24 cellular contexts compared by ENCODE assay signal in the genomic region with DNA sequence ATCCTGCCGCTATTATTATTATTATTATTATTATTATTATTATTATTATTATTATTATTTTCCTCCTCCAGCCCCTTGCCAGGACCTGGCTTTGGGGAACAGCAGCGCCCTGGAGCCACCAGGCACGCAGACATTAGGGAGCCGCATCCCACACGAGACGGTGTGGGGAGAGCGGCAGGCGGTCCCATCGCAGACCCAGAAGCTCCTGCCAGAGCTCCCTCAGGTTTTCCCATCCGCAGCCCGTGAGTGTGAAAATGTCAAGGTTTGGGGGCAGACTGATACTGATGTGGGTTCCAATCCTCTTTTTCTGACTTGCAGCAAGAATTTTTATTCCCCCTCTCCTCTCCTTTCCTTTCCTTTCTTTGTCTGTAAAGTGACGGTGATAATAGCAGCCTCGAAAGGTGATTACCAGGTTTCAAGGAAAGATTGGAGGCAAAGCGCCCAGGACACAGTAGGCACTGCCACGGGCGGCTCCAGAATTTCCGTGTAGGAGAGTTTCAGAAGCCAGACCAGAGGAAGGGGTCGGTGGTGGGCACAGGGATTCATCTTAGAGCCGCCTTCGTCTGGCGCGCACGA. TPM values are rescaled to one million over a fixed set of nuclear protein-coding genes. Genes with fewer than 3 reads are reported as not detected.
DNase-seq lines count a peak whose midpoint lies in the region; ATAC-seq, FAIRE-seq and TF ChIP-seq lines count a peak whose summit lies in the region.
"Had no signal": no experiment of that assay in that cellular context is flagged by ENCODE, and none has a peak within 500 bp of the region (broad histone marks: within the 10 kb centered on the region; RNA-seq: fewer than 3 reads in every experiment).

No MANE protein-coding gene starts in this region.

- no peak for TF ChIP-seq RAD21 in A549 (conservative IDR thresholded peaks at IDR 0.05 in 1 of 2, IDR thresholded peaks at IDR 0.05 in 1 of 2)

- H3K4me2 ChIP-seq in A549, result peak overlapping the region; percentile 72

- H3K36me3 Mint-ChIP-seq in glutamatergic neuron (ENCODE audit: unreplicated experiment) (peaks cover 4% of the 10 kb centered on the region), nephron (ENCODE audit: low read depth) (peaks cover 3% of the 10 kb centered on the region)

- H3K4me1 ChIP-seq in A549 (no peaks in the 10 kb centered on the region), HUES64 (ENCODE audit: insufficient read depth, low read length) (peaks cover 9% of the 10 kb centered on the region)
- H3K4me1 ChIP-seq: SJSA1 had no signal

- TF ChIP-seq POLR2A in A549 (IDR thresholded peaks at IDR 0.05; ENCODE audit: low read length), result no peak

- H3K4me3 Mint-ChIP-seq in glutamatergic neuron (ENCODE audit: unreplicated experiment) (peak overlapping the region; percentile 87), nephron (peak overlapping the region; percentile 74 to 79 (median 77))
- H3K4me3 Mint-ChIP-seq: effector memory CD8-positive, alpha-beta T cell; stimulated activated naive CD8-positive, alpha-beta T cell treated with anti-CD3 and anti-CD28 coated beads, Interleukin-15, Interleukin-2, amounts not matched to agents 100 ng/mL and 50 ng/mL, for 24 hours had no signal

- H3K4me1 Mint-ChIP-seq in glutamatergic neuron (ENCODE audit: low read depth, unreplicated experiment) (peaks cover 4% of the 10 kb centered on the region), nephron (peaks cover 45% of the 10 kb centered on the region)

- no peaks in the 10 kb centered on the region for H3K9me3 Mint-ChIP-seq in glutamatergic neuron (ENCODE audit: unreplicated experiment)
- no peaks in the 10 kb centered on the region for H3K9me3 Mint-ChIP-seq in nephron
- H3K9me3 Mint-ChIP-seq: effector memory CD8-positive, alpha-beta T cell; stimulated activated naive CD8-positive, alpha-beta T cell treated with anti-CD3 and anti-CD28 coated beads, Interleukin-15, Interleukin-2, amounts not matched to agents 100 ng/mL and 50 ng/mL, for 24 hours had no signal

- peak overlapping the region; percentile 24 for H3K4me3 ChIP-seq in A549
- peak overlapping the region; percentile 55 for H3K4me3 ChIP-seq in HUES64 (ENCODE audit: low read length)
- H3K4me3 ChIP-seq: SJSA1 had no signal

- H3K36me3 ChIP-seq in HUES64 (ENCODE audit: insufficient read depth, low read length), result no peaks in the 10 kb centered on the region
- H3K36me3 ChIP-seq: SJSA1 had no signal

- peaks cover 65% of the 10 kb centered on the region for H3K27me3 ChIP-seq in HUES64 (ENCODE audit: insufficient read depth, low read length)

- H3K27me3 Mint-ChIP-seq in glutamatergic neuron (ENCODE audit: unreplicated experiment) (peaks cover 14% of the 10 kb centered on the region), nephron (ENCODE audit: low read depth) (peaks cover 72% of the 10 kb centered on the region)

- TF ChIP-seq CTCF in A549 (IDR thresholded peaks at IDR 0.05), result no peak
- TF ChIP-seq CTCF in glutamatergic neuron (IDR thresholded peaks at IDR 0.05; ENCODE audit: partially characterized antibody, unreplicated experiment), result no peak
- TF ChIP-seq CTCF in nephron (IDR thresholded peaks at IDR 0.05; ENCODE audit: unreplicated experiment in 3 of 3), result no peak

- H3K27ac ChIP-seq in A549, result no peak overlapping the region
- no peak overlapping the region for H3K27ac ChIP-seq in HUES64 (ENCODE audit: low read depth, low read length)
- H3K27ac ChIP-seq: SJSA1 had no signal

- no peak; a peak in 1 of 6 replicates for ATAC-seq in A549
- ATAC-seq: effector memory CD8-positive, alpha-beta T cell had no signal

- CTCF ChIA-PET in A549 (lab: Yijun Ruan, JAX), result interaction anchor here (0.7 to 1.2 kb wide), 3 partner anchors 9 to 47 kb away, joined by 3 read pairs; no protein-coding TSS in a partner anchor

- POLR2A ChIA-PET in A549 (lab: Yijun Ruan, JAX), result no interaction called here

- H3K27ac Mint-ChIP-seq in glutamatergic neuron (ENCODE audit: unreplicated experiment) (no peak overlapping the region), nephron (peak overlapping the region in 1 of 3 experiments; percentile 45)
- H3K27ac Mint-ChIP-seq: effector memory CD8-positive, alpha-beta T cell; stimulated activated naive CD8-positive, alpha-beta T cell treated with anti-CD3 and anti-CD28 coated beads, Interleukin-15, Interleukin-2, amounts not matched to agents 100 ng/mL and 50 ng/mL, for 24 hours had no signal

- no peak for FAIRE-seq in A549 (lab: Jason Lieb, UNC)
- FAIRE-seq: bronchial epithelial cell, GM19239 had no signal

- 9% methylated on average over 23 of the region's 23 CpGs for WGBS in A549 (ENCODE audit: missing lambda C conversion rate)
- 11% methylated on average over 22 of the region's 23 CpGs for WGBS in HUES64

- no peak overlapping the region for H3K9ac ChIP-seq in HUES64 (ENCODE audit: low read depth, low read length)

- H3K9me3 ChIP-seq in A549 (no peaks in the 10 kb centered on the region), HUES64 (ENCODE audit: insufficient read depth, low read depth, low read length) (no peaks in the 10 kb centered on the region)
- H3K9me3 ChIP-seq: SJSA1 had no signal

- DNase-seq in A549 (ENCODE audit: low read depth in 1 of 2, low spot score in 1 of 2) (no peak), glutamatergic neuron (no peak), NOMO-1 treated with DMSO at 0.1 percent for 48 hours (lab: John Stamatoyannopoulos, UW; ENCODE audit: unreplicated experiment) (no peak), pons (ENCODE audit: low spot score) (no peak), NCI-H146 (lab: John Stamatoyannopoulos, UW) (no peak), NCI-H524 treated with DMSO at 0.1 percent for 48 hours (lab: John Stamatoyannopoulos, UW) (no peak)
- DNase-seq: activated CD4-positive, alpha-beta T cell treated with anti-CD3 and anti-CD28 coated beads for 4 hours; activated CD8-positive, alpha-beta memory T cell treated with anti-CD3 and anti-CD28 coated beads, Interleukin-2, amount 50 U/mL, for 48 hours; activated naive CD4-positive, alpha-beta T cell; effector memory CD8-positive, alpha-beta T cell; KBM-7; midbrain; NCI-H1092; NCI-H2227 treated with DMSO at 0.1 percent for 48 hours; T-helper 9 cell had no signal

- TF ChIP-seq EP300 in A549 (IDR thresholded peaks at IDR 0.05), result no peak

TF ChIP-seq in A549, 52 proteins besides CTCF, POLR2A, EP300 and RAD21:
- TF ChIP-seq CBX8 (IDR thresholded peaks at IDR 0.05), result no peak
- no peak for TF ChIP-seq POLR2AphosphoS2 (conservative IDR thresholded peaks at IDR 0.05; ENCODE audit: low read length)
- no peak for TF ChIP-seq PHF8 (IDR thresholded peaks at IDR 0.05; ENCODE audit: borderline replicate concordance, low read depth)
- no peak for TF ChIP-seq JUNB (IDR thresholded peaks at IDR 0.05)
- TF ChIP-seq, protein P1, sequence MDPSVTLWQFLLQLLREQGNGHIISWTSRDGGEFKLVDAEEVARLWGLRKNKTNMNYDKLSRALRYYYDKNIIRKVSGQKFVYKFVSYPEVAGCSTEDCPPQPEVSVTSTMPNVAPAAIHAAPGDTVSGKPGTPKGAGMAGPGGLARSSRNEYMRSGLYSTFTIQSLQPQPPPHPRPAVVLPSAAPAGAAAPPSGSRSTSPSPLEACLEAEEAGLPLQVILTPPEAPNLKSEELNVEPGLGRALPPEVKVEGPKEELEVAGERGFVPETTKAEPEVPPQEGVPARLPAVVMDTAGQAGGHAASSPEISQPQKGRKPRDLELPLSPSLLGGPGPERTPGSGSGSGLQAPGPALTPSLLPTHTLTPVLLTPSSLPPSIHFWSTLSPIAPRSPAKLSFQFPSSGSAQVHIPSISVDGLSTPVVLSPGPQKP (IDR thresholded peaks at IDR 0.05; ENCODE audit: low read depth, low read length), result no peak
- TF ChIP-seq HOXB5 (CRISPR knock-in tag; IDR thresholded peaks at IDR 0.05), result no peak
- TF ChIP-seq RFX5 (IDR thresholded peaks at IDR 0.05), result no peak
- no peak for TF ChIP-seq CHD2 (IDR thresholded peaks at IDR 0.05; ENCODE audit: low read length, partially characterized antibody)

RNA-seq across cellular contexts. Expression of a gene that starts 0.8 kb away (rescaled TPM):
- polyA plus RNA-seq in A549 (2011; rRNA removed), result not detected in 2 replicates
- not detected in 2 replicates for polyA plus RNA-seq in A549 (2012; cell fraction: cytosol; rRNA removed)
- not detected in 2 replicates for polyA plus RNA-seq in A549 (2012; cell fraction: nucleus; rRNA removed)
- polyA plus RNA-seq in A549 (2017; fragmentation: RNase III; extraction: RNeasy Plus Mini Kit Qiagen cat#74134 plus additional on column Dnase treatment), result not detected in 3 replicates
- not detected in 2 replicates for polyA minus RNA-seq in A549 (2011; rRNA and poly(A)+ RNA removed)
- not detected for polyA plus RNA-seq in HUES64 (2013, experiment 1 of 2)
- not detected for polyA plus RNA-seq in HUES64 (2013, experiment 2 of 2)
- not detected for total RNA-seq in glutamatergic neuron (ENCODE audit: unreplicated experiment)
- total RNA-seq: bronchial epithelial cell, fibroblast of villous mesenchyme, OCI-LY7, posterior vena cava, SJSA1 had no signal

RNA-seq across cellular contexts. Expression of a gene that starts 20.8 kb away (rescaled TPM):
- polyA plus RNA-seq in A549 (2011; rRNA removed) (0.17 and 0.22 TPM in 2 replicates), A549 (2017; fragmentation: RNase III; extraction: RNeasy Plus Mini Kit Qiagen cat#74134 plus additional on column Dnase treatment) (0.16 to 0.30 TPM (median 0.24 TPM) in 3 replicates)
- polyA plus RNA-seq in A549 (2012; cell fraction: cytosol; rRNA removed), result 0.13 and 0.26 TPM in 2 replicates
- not detected in 2 replicates for polyA plus RNA-seq in A549 (2012; cell fraction: nucleus; rRNA removed)
- polyA minus RNA-seq in A549 (2011; rRNA and poly(A)+ RNA removed), result not detected in 2 replicates
- polyA plus RNA-seq in HUES64 (2013, experiment 1 of 2), result 1.1 TPM
- polyA plus RNA-seq in HUES64 (2013, experiment 2 of 2), result 1.0 TPM
- 0.34 TPM for total RNA-seq in glutamatergic neuron (ENCODE audit: unreplicated experiment)
- total RNA-seq: fibroblast of villous mesenchyme, OCI-LY7, SJSA1 had no signal
